In the genomic region with DNA sequence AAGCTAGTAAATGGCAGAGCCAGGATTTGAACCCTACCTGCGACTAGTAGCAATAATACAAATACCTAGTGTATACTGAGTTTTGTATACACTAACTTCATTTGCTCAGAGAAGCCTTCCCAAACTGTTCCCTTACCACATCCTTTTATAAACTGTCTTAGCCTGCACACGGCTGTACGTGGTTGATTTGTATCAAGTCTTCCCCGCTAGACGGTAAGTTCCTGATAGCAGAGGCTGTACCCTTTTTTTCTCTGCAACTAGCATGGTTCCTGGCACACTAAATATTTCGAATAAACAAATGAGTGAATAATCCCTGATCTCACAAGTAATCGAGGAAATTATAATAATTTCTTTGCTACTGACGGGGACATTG, we compare ENCODE assay signal across 9 cellular contexts. TPM values are rescaled to one million over a fixed set of nuclear protein-coding genes. Genes with fewer than 3 reads are reported as not detected.
DNase-seq lines count a peak whose midpoint lies in the region; ATAC-seq and TF ChIP-seq lines count a peak whose summit lies in the region.
"Had no signal": no experiment of that assay in that cellular context is flagged by ENCODE, and none has a peak within 500 bp of the region (broad histone marks: within the 10 kb centered on the region; RNA-seq: fewer than 3 reads in every experiment).

No MANE protein-coding gene starts in this region.

- peaks cover 23% of the 10 kb centered on the region for H3K79me2 ChIP-seq in OCI-LY1 (ENCODE audit: insufficient read depth, low read length)
- H3K79me2 ChIP-seq in neural progenitor cell (ENCODE audit: low read depth), result peaks cover 33% of the 10 kb centered on the region

- TF ChIP-seq CTCF in OCI-LY1 (IDR thresholded peaks at IDR 0.05; ENCODE audit: low read length) (no peak), neural progenitor cell (IDR thresholded peaks at IDR 0.05) (no peak)

- peak overlapping the region; percentile 100 for H3K4me3 Mint-ChIP-seq in neural progenitor cell

- no peaks in the 10 kb centered on the region for H3K9me3 Mint-ChIP-seq in neural progenitor cell

- in situ Hi-C loops in ACHN (cut with HindIII; ENCODE audit: low pct_ligation_motif_present, low pct_unique_long_range_greater_than_20kb, low sequenced_read_pairs), result no loop called here

- H3K4me1 ChIP-seq in OCI-LY1 (ENCODE audit: insufficient read depth, low read length, severe bottlenecking), result peaks cover 18% of the 10 kb centered on the region
- H3K4me1 ChIP-seq in endocrine pancreas (ENCODE audit: control insufficient read depth, insufficient read depth, low read length), result peaks cover 11% of the 10 kb centered on the region
- H3K4me1 ChIP-seq in neural progenitor cell, result peaks cover 5% of the 10 kb centered on the region

- H3K27ac ChIP-seq in OCI-LY1 (ENCODE audit: low read depth, low read length, poor library complexity, severe bottlenecking) (no peak overlapping the region), neural progenitor cell (no peak overlapping the region)

- no peak overlapping the region for H3K27ac Mint-ChIP-seq in neural progenitor cell

- ATAC-seq in HG03571 (IDR thresholded peaks at IDR 0.05; ENCODE audit: unreplicated experiment), result no peak
- no peak for ATAC-seq in GM19023 (IDR thresholded peaks at IDR 0.05; ENCODE audit: unreplicated experiment)

- H3K27me3 ChIP-seq in OCI-LY1 (ENCODE audit: insufficient read depth, low read length), result no peaks in the 10 kb centered on the region
- no peaks in the 10 kb centered on the region for H3K27me3 ChIP-seq in endocrine pancreas (ENCODE audit: control insufficient read depth, insufficient read depth, low read length)
- peaks cover 5% of the 10 kb centered on the region for H3K27me3 ChIP-seq in neural progenitor cell

- H3K27me3 Mint-ChIP-seq in neural progenitor cell (ENCODE audit: insufficient read depth, low read depth), result peaks cover 3% of the 10 kb centered on the region

- H3K36me3 ChIP-seq in OCI-LY1 (ENCODE audit: insufficient read depth, low read length) (peaks cover 14% of the 10 kb centered on the region), endocrine pancreas (ENCODE audit: control insufficient read depth, insufficient read depth, low read length) (no peaks in the 10 kb centered on the region), neural progenitor cell (peaks cover 6% of the 10 kb centered on the region)

- H3K36me3 Mint-ChIP-seq in neural progenitor cell, result no peaks in the 10 kb centered on the region

- H3F3A ChIP-seq in OCI-LY1 (ENCODE audit: insufficient read depth, low read length) (no peaks in the 10 kb centered on the region), neural progenitor cell (ENCODE audit: low read depth) (no peaks in the 10 kb centered on the region)

- H3K4me1 Mint-ChIP-seq in neural progenitor cell, result peaks cover 18% of the 10 kb centered on the region

- no peak overlapping the region; the same call in 1 of the 2 replicates for H2AFZ ChIP-seq in OCI-LY1 (ENCODE audit: low read length)
- H2AFZ ChIP-seq in neural progenitor cell (replicated peaks), result peak overlapping the region; percentile 77

- DNase-seq in CD1c-positive myeloid dendritic cell (ENCODE audit: extremely low spot score), result peak; percentile 16
- no peak for DNase-seq in neural progenitor cell (ENCODE audit: low spot score)
- no peak for DNase-seq in cortex of kidney (lab: John Stamatoyannopoulos, UW)
- DNase-seq in ACHN, result no peak

- H4K20me1 ChIP-seq in OCI-LY1 (ENCODE audit: insufficient read depth, low read length) (no peaks in the 10 kb centered on the region), neural progenitor cell (ENCODE audit: low read depth) (no peaks in the 10 kb centered on the region)

- H3K9ac ChIP-seq in OCI-LY1 (ENCODE audit: low read length) (peak overlapping the region; percentile 93), endocrine pancreas (ENCODE audit: control insufficient read depth, insufficient read depth, low read length) (no peak overlapping the region), neural progenitor cell (peak overlapping the region; percentile 88)

- no peaks in the 10 kb centered on the region for H3K9me3 ChIP-seq in OCI-LY1 (ENCODE audit: low read length)
- H3K9me3 ChIP-seq in endocrine pancreas (ENCODE audit: control insufficient read depth, low read length), result no peaks in the 10 kb centered on the region
- no peaks in the 10 kb centered on the region for H3K9me3 ChIP-seq in neural progenitor cell (ENCODE audit: low read depth)

- peak overlapping the region; percentile 99 for H3K4me3 ChIP-seq in OCI-LY1 (ENCODE audit: low read depth, low read length, poor library complexity, severe bottlenecking)
- peak overlapping the region; percentile 94 for H3K4me3 ChIP-seq in endocrine pancreas (ENCODE audit: control insufficient read depth, insufficient read depth, low read length)
- H3K4me3 ChIP-seq in neural progenitor cell, result peak overlapping the region; percentile 96

- H3K9me2 ChIP-seq in OCI-LY1 (ENCODE audit: low read depth, low read length), result no peaks in the 10 kb centered on the region

- H3K4me2 ChIP-seq in OCI-LY1 (ENCODE audit: low read length), result peak overlapping the region; percentile 96
- peak overlapping the region; percentile 86 for H3K4me2 ChIP-seq in neural progenitor cell

RNA-seq across cellular contexts. Expression of a gene that starts 0.6 kb away (rescaled TPM):
- total RNA-seq in neural progenitor cell (ENCODE audit: low replicate concordance), result 42.4 and 44.2 TPM in 2 replicates

RNA-seq across cellular contexts. Expression of a gene that starts 55.5 kb away (rescaled TPM):
- total RNA-seq in neural progenitor cell (ENCODE audit: low replicate concordance), result 0.43 TPM in 1 of 2 replicates, not detected in the other
- total RNA-seq: SK-MEL-5 had no signal

RNA-seq across cellular contexts. Expression of a gene that starts 57.0 kb away (rescaled TPM):
- total RNA-seq in neural progenitor cell (ENCODE audit: low replicate concordance), result 0.09 TPM in 1 of 2 replicates, not detected in the other
- total RNA-seq: SK-MEL-5 had no signal
